Comparison of ENCODE assay signal across 7 cellular contexts in the genomic region with DNA sequence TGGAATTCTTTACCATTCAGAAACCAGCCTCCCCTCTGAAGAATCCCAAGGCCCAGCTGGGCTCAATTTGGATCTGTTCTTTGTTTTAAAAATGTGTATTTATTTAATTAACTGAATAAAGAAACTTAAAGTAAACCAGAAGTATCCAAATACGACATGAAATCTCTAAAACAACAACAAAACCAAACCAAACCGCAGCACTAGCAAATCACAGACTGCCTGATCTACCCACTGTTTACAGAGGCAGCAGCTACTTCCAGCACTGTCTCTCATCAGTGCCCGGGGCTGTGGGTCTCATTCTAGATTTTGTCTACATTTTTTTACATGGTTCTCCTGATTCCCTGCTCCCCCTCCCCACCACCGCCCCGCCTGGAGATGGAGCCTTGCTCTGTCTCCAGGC. TPM values are rescaled to one million over a fixed set of nuclear protein-coding genes. Genes with fewer than 3 reads are reported as not detected.
DNase-seq lines count a peak whose midpoint lies in the region; ATAC-seq, FAIRE-seq and TF ChIP-seq lines count a peak whose summit lies in the region.

No MANE protein-coding gene starts in this region.

- H3K4me1 Mint-ChIP-seq in H9 = peaks cover 41 to 45% of the 10 kb centered on the region in 2 experiments
- peaks cover 37% of the 10 kb centered on the region for H3K4me1 Mint-ChIP-seq in activated T-helper 2 cell treated with anti-CD3 and anti-CD28 coated beads, Interferon-gamma antibody, Interleukin-2, Interleukin-4, amounts not matched to agents 10 μg/mL and 5 μg/mL and 100 μg/mL, durations not matched to agents 14 hours and 24 hours and 36 hours (ENCODE audit: low read depth)

- no peak overlapping the region for H3K56ac ChIP-seq in H9 (ENCODE audit: insufficient read length, low read depth, low read length)

- no peak overlapping the region for H2BK20ac ChIP-seq in H9 (ENCODE audit: low read depth, low read length, poor library complexity, severe bottlenecking)

- H3K27ac ChIP-seq in H9 (ENCODE audit: insufficient read length, low read depth, low read length) (no peak overlapping the region), smooth muscle cell (ENCODE audit: low read depth) (peak overlapping the region; percentile 62)

- peaks cover 26% of the 10 kb centered on the region for H3F3A ChIP-seq in smooth muscle cell (ENCODE audit: low read depth)

- H2BK5ac ChIP-seq in H9 (ENCODE audit: insufficient read length, low read length) = no peak overlapping the region

- no CpG with 5 or more reads among the region's 5 CpGs for WGBS in H9 (ENCODE audit: extremely low coverage, insufficient read length, low lambda C conversion rate)
- 35% methylated on average over 5 of the region's 5 CpGs for WGBS in smooth muscle cell (ENCODE audit: low lambda C conversion rate)

- H3K4ac ChIP-seq in H9 (ENCODE audit: low read depth, low read length) = no peak overlapping the region

- H3K23me2 ChIP-seq in H9 (ENCODE audit: insufficient read length, low read depth, low read length, poor library complexity, severe bottlenecking) = peaks cover 13% of the 10 kb centered on the region

- H3K14ac ChIP-seq in H9 (ENCODE audit: insufficient read depth, low read length) = no peak overlapping the region

- H2BK12ac ChIP-seq in H9 (ENCODE audit: insufficient read length, low read depth, low read length) = no peak overlapping the region

- DNase-seq in H9 = no peak
- DNase-seq in activated T-helper 2 cell treated with anti-CD3 and anti-CD28 coated beads, Interferon-gamma antibody, Interleukin-2, Interleukin-4, amounts not matched to agents 10 μg/mL and 5 μg/mL and 100 μg/mL, durations not matched to agents 14 hours and 24 hours and 36 hours (ENCODE audit: low spot score) = no peak
- DNase-seq in smooth muscle cell (lab: John Stamatoyannopoulos, UW; ENCODE audit: unreplicated experiment) = no peak
- DNase-seq in T1000 (lab: John Stamatoyannopoulos, UW) = no peak
- no peak for DNase-seq in RCC 7860 (ENCODE audit: low spot score)

- no peaks in the 10 kb centered on the region for H3K9me3 ChIP-seq in H9 (ENCODE audit: control insufficient read depth, low read depth, low read length)
- H3K9me3 ChIP-seq in smooth muscle cell (replicated peaks; ENCODE audit: low read depth) = no peaks in the 10 kb centered on the region

- no peak overlapping the region for H4K91ac ChIP-seq in H9 (ENCODE audit: insufficient read length, low read depth, low read length)

- no peaks in the 10 kb centered on the region for H3K79me1 ChIP-seq in H9 (ENCODE audit: insufficient read depth, low read depth, low read length, poor library complexity, severe bottlenecking)

- H3K9me3 Mint-ChIP-seq in H9 = no peaks in the 10 kb centered on the region; a peak in 2 of 5 replicates
- no peaks in the 10 kb centered on the region for H3K9me3 Mint-ChIP-seq in activated T-helper 2 cell treated with anti-CD3 and anti-CD28 coated beads, Interferon-gamma antibody, Interleukin-2, Interleukin-4, amounts not matched to agents 10 μg/mL and 5 μg/mL and 100 μg/mL, durations not matched to agents 14 hours and 24 hours and 36 hours

- H3K79me2 ChIP-seq in H9 (ENCODE audit: insufficient read depth, low read length) (peaks cover 51% of the 10 kb centered on the region; the same call in 1 of the 2 replicates), smooth muscle cell (ENCODE audit: low read depth) (peaks cover 73% of the 10 kb centered on the region)

- H2AFZ ChIP-seq in H9 (ENCODE audit: low read length) (no peak overlapping the region), smooth muscle cell (ENCODE audit: low read depth) (no peak overlapping the region)

- peak overlapping the region; percentile 83 for H3K4me2 ChIP-seq in H9 (ENCODE audit: insufficient read depth, insufficient read length, low read length)
- H3K4me2 ChIP-seq in smooth muscle cell = peak overlapping the region; percentile 88

- no peak overlapping the region for H4K8ac ChIP-seq in H9 (replicated peaks; ENCODE audit: insufficient read length, low read depth, low read length)

- TF ChIP-seq CTCF in H9 (conservative IDR thresholded peaks at IDR 0.05) (no peak), smooth muscle cell (IDR thresholded peaks at IDR 0.05; ENCODE audit: borderline replicate concordance, insufficient read depth, poor library complexity, severe bottlenecking) (no peak)

- peak overlapping the region in 1 of 3 experiments; percentile 49; a peak in 1 of 7 replicates for H3K27ac Mint-ChIP-seq in H9
- H3K27ac Mint-ChIP-seq in activated T-helper 2 cell treated with anti-CD3 and anti-CD28 coated beads, Interferon-gamma antibody, Interleukin-2, Interleukin-4, amounts not matched to agents 10 μg/mL and 5 μg/mL and 100 μg/mL, durations not matched to agents 14 hours and 24 hours and 36 hours = no peak overlapping the region

- peak overlapping the region; percentile 98 for H3K4me3 ChIP-seq in iPS-11a (ENCODE audit: low read depth, low read length)
- peak overlapping the region; percentile 80 for H3K4me3 ChIP-seq in smooth muscle cell

- no peak for ATAC-seq in GM21723 (IDR thresholded peaks at IDR 0.05; ENCODE audit: unreplicated experiment)

- H3K4me1 ChIP-seq in H9 (ENCODE audit: insufficient read depth, low read length) (peaks cover 13% of the 10 kb centered on the region; the same call in 1 of the 2 replicates), smooth muscle cell (ENCODE audit: low read depth) (peaks cover 10% of the 10 kb centered on the region)

- H2AK5ac ChIP-seq in H9 (ENCODE audit: insufficient read length, low read length) = no peak overlapping the region

- no peak overlapping the region for H3T11ph ChIP-seq in H9 (ENCODE audit: low read length)

- H2BK120ac ChIP-seq in H9 (ENCODE audit: low read depth, low read length, poor library complexity, severe bottlenecking) = no peak overlapping the region

- H3K36me3 ChIP-seq in smooth muscle cell (ENCODE audit: low read depth) = no peaks in the 10 kb centered on the region

- H3K23ac ChIP-seq in H9 (ENCODE audit: insufficient read length, low read depth, low read length) = no peak overlapping the region

- no peak overlapping the region for H2BK15ac ChIP-seq in H9 (ENCODE audit: low read depth, low read length)

- peak overlapping the region; percentile 91 to 94; a peak in 3 of 5 replicates for H3K4me3 Mint-ChIP-seq in H9
- peak overlapping the region; percentile 33 for H3K4me3 Mint-ChIP-seq in activated T-helper 2 cell treated with anti-CD3 and anti-CD28 coated beads, Interferon-gamma antibody, Interleukin-2, Interleukin-4, amounts not matched to agents 10 μg/mL and 5 μg/mL and 100 μg/mL, durations not matched to agents 14 hours and 24 hours and 36 hours (ENCODE audit: low read depth)

- H3K27me3 Mint-ChIP-seq in H9 (ENCODE audit: low read depth) = no peaks in the 10 kb centered on the region
- H3K27me3 Mint-ChIP-seq in activated T-helper 2 cell treated with anti-CD3 and anti-CD28 coated beads, Interferon-gamma antibody, Interleukin-2, Interleukin-4, amounts not matched to agents 10 μg/mL and 5 μg/mL and 100 μg/mL, durations not matched to agents 14 hours and 24 hours and 36 hours (ENCODE audit: low read depth) = no peaks in the 10 kb centered on the region

- intact Hi-C loops in activated T-helper 2 cell treated with anti-CD3 and anti-CD28 coated beads, Interferon-gamma antibody, Interleukin-2, Interleukin-4, amounts not matched to agents 10 μg/mL and 5 μg/mL and 100 μg/mL, durations not matched to agents 14 hours and 24 hours and 36 hours (cut with micrococcal nuclease) = no loop called here

- no peak for FAIRE-seq in RCC 7860 (lab: Jason Lieb, UNC)

- no peak overlapping the region for H3K18ac ChIP-seq in H9 (ENCODE audit: insufficient read length, low read depth, low read length)

- H3K27me3 ChIP-seq in H9 (ENCODE audit: insufficient read depth, low read length) (no peaks in the 10 kb centered on the region), smooth muscle cell (ENCODE audit: low read depth) (no peaks in the 10 kb centered on the region)

- H3K36me3 Mint-ChIP-seq in H9 (ENCODE audit: insufficient read depth in 1 of 3, low read depth in 3 of 3) = peaks cover 0 to 3% (median 0%) of the 10 kb centered on the region in 3 experiments; a peak in 1 of 7 replicates
- H3K36me3 Mint-ChIP-seq in activated T-helper 2 cell treated with anti-CD3 and anti-CD28 coated beads, Interferon-gamma antibody, Interleukin-2, Interleukin-4, amounts not matched to agents 10 μg/mL and 5 μg/mL and 100 μg/mL, durations not matched to agents 14 hours and 24 hours and 36 hours (ENCODE audit: low read depth) = peaks cover 4% of the 10 kb centered on the region

- no peak overlapping the region for H4K5ac ChIP-seq in H9 (ENCODE audit: insufficient read length, low read depth, low read length)

- no peak overlapping the region for H3K9ac ChIP-seq in H9 (ENCODE audit: extremely low read depth, insufficient read length, low read length)
- H3K9ac ChIP-seq in smooth muscle cell (ENCODE audit: low read depth) = peak overlapping the region; percentile 30

- H4K20me1 ChIP-seq in H9 (ENCODE audit: control insufficient read depth, insufficient read depth, insufficient read length) (no peaks in the 10 kb centered on the region), smooth muscle cell (ENCODE audit: low read depth) (peaks cover 70% of the 10 kb centered on the region)

RNA-seq across cellular contexts. Expression of a gene that starts 2.3 kb away (rescaled TPM):
- 75.8 and 83.4 TPM in 2 replicates for total RNA-seq in H9 (2021)
- total RNA-seq in activated T-helper 2 cell treated with anti-CD3 and anti-CD28 coated beads, Interferon-gamma antibody, Interleukin-2, Interleukin-4, amounts not matched to agents 10 μg/mL and 5 μg/mL and 100 μg/mL, durations not matched to agents 14 hours and 24 hours and 36 hours = 34.8 and 35.6 TPM in 2 replicates
- total RNA-seq in smooth muscle cell = 106 and 145 TPM in 2 replicates
- polyA plus RNA-seq in smooth muscle cell = 52.7 and 85.9 TPM in 2 replicates
